Comparison of ENCODE assay signal across 23 cellular contexts in genomic region chr2:148746973-148747372, GRCh38.
"Had no signal": no experiment of that assay in that cellular context is flagged by ENCODE, and none has a peak within 500 bp of the region (broad histone marks: within the 10 kb centered on the region; RNA-seq: fewer than 3 reads in every experiment).

No MANE protein-coding gene starts in this region.

- DNase-seq: activated gamma-delta T cell treated with Interleukin-2 at 50 U/mL for 16 hours; activated T-cell treated with anti-CD3 and anti-CD28 coated beads, Interleukin-2, amount 50 U/mL, for 1 hour; aorta; effector CD4-positive, alpha-beta T cell; head of caudate nucleus; islet precursor cell; left cardiac atrium; lower lobe of right lung; naive thymus-derived CD8-positive, alpha-beta T cell; stimulated activated CD4-positive, alpha-beta T cell treated with anti-CD3 and anti-CD28 coated beads, Interleukin-12 subunit alpha, Interleukin-12 subunit beta, amount 100 ng/mL, for 4 hours; stimulated activated CD4-positive, alpha-beta T cell treated with anti-CD3 and anti-CD28 coated beads, Interleukin-1b, Interleukin-23, amount 100 ng/mL, for 48 hours; T-cell; tibial artery had no signal

- H3K4me2 ChIP-seq: neural progenitor cell had no signal

- H3K4me1 Mint-ChIP-seq: neural progenitor cell had no signal

- H3K4me1 ChIP-seq: esophagus muscularis mucosa, gastroesophageal sphincter, lower lobe of right lung, right atrium auricular region had no signal

- H3K9me3 Mint-ChIP-seq: activated naive CD4-positive, alpha-beta T cell treated with anti-CD3 and anti-CD28 coated beads, Interleukin-2, amount 50 U/mL, for 24 hours; brain; dendritic cell treated with granulocyte-macrophage colony-stimulating factor and Interleukin-4, amounts not matched to agents 40 ng/mL and 50 ng/mL, for 4 days; naive thymus-derived CD8-positive, alpha-beta T cell; neural progenitor cell; stimulated activated naive CD8-positive, alpha-beta T cell treated with anti-CD3 and anti-CD28 coated beads, Interleukin-15, Interleukin-2, amounts not matched to agents 100 ng/mL and 50 ng/mL, for 24 hours; T-cell; T-helper 2 cell treated with Interferon-gamma antibody and Interleukin-4, amounts not matched to agents 5 μg/mL and 100 μg/mL, for 36 hours had no signal

- H3K4me3 Mint-ChIP-seq: activated naive CD4-positive, alpha-beta T cell treated with anti-CD3 and anti-CD28 coated beads, Interleukin-2, amount 50 U/mL, for 24 hours; brain; dendritic cell treated with granulocyte-macrophage colony-stimulating factor and Interleukin-4, amounts not matched to agents 40 ng/mL and 50 ng/mL, for 4 days; neural progenitor cell; stimulated activated naive CD8-positive, alpha-beta T cell treated with anti-CD3 and anti-CD28 coated beads, Interleukin-15, Interleukin-2, amounts not matched to agents 100 ng/mL and 50 ng/mL, for 24 hours; T-cell; T-helper 2 cell treated with Interferon-gamma antibody and Interleukin-4, amounts not matched to agents 5 μg/mL and 100 μg/mL, for 36 hours had no signal

- H3K36me3 ChIP-seq: esophagus muscularis mucosa, gastroesophageal sphincter, lower lobe of right lung, neural progenitor cell, right atrium auricular region, tibial artery had no signal

- H3K27me3 ChIP-seq: esophagus muscularis mucosa, gastroesophageal sphincter, neural progenitor cell, right atrium auricular region, tibial artery had no signal

- ATAC-seq: gastroesophageal sphincter; left cardiac atrium; lower lobe of right lung; naive thymus-derived CD8-positive, alpha-beta T cell; T-cell had no signal

- H2AFZ ChIP-seq: neural progenitor cell had no signal

- FAIRE-seq: endothelial cell of umbilical vein had no signal

- H3K27me3 Mint-ChIP-seq: activated naive CD4-positive, alpha-beta T cell treated with anti-CD3 and anti-CD28 coated beads, Interleukin-2, amount 50 U/mL, for 24 hours; brain; dendritic cell treated with granulocyte-macrophage colony-stimulating factor and Interleukin-4, amounts not matched to agents 40 ng/mL and 50 ng/mL, for 4 days; naive thymus-derived CD8-positive, alpha-beta T cell; stimulated activated naive CD8-positive, alpha-beta T cell treated with anti-CD3 and anti-CD28 coated beads, Interleukin-15, Interleukin-2, amounts not matched to agents 100 ng/mL and 50 ng/mL, for 24 hours; T-cell had no signal

- H3K27ac Mint-ChIP-seq: activated naive CD4-positive, alpha-beta T cell treated with anti-CD3 and anti-CD28 coated beads, Interleukin-2, amount 50 U/mL, for 24 hours; brain; dendritic cell treated with granulocyte-macrophage colony-stimulating factor and Interleukin-4, amounts not matched to agents 40 ng/mL and 50 ng/mL, for 4 days; neural progenitor cell; stimulated activated naive CD8-positive, alpha-beta T cell treated with anti-CD3 and anti-CD28 coated beads, Interleukin-15, Interleukin-2, amounts not matched to agents 100 ng/mL and 50 ng/mL, for 24 hours; T-cell; T-helper 2 cell treated with Interferon-gamma antibody and Interleukin-4, amounts not matched to agents 5 μg/mL and 100 μg/mL, for 36 hours had no signal

- H3K9me3 ChIP-seq: esophagus muscularis mucosa, gastroesophageal sphincter, lower lobe of right lung, right atrium auricular region, tibial artery had no signal

- H3K4me3 ChIP-seq: esophagus muscularis mucosa, gastroesophageal sphincter, lower lobe of right lung, neural progenitor cell, right atrium auricular region, tibial artery had no signal

- H3K27ac ChIP-seq: esophagus muscularis mucosa, gastroesophageal sphincter, lower lobe of right lung, neural progenitor cell, right atrium auricular region, tibial artery had no signal
